ENCODE assay signal across 8 cellular contexts in the genomic region with DNA sequence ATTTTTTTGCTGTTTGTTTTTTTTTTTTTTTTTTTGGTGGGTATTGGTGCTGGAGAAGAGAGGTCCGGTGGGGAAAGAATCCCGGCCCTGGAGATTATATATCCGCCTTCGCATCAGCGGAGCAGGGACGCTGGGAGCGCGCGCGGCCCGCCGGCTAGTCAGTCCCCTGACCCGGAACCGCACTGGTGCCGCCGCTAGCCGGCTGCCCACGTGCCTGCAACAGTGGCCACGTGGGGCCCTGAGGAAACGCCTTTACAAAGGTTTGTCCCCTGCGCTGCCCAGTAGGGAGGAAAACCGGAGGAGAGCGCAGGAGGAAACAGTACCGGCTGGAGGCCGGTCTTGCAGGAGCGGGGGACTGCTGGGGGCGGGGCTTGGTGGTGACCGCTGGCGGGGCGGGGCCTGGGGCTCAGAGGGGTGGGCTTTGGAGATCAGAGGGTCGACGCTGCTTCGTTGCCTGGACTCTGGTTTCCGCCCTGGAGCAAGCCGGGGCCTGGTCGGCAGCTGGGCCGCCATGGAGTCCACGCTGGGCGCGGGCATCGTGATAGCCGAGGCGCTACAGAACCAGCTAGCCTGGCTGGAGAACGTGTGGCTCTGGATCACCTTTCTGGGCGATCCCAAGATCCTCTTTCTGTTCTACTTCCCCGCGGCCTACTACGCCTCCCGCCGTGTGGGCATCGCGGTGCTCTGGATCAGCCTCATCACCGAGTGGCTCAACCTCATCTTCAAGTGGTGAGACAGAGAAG. TPM values are rescaled to one million over a fixed set of nuclear protein-coding genes. Genes with fewer than 3 reads are reported as not detected.
DNase-seq lines count a peak whose midpoint lies in the region; ATAC-seq, FAIRE-seq and TF ChIP-seq lines count a peak whose summit lies in the region.

TSS of gene G6PC3 (plus strand) at position 281 of the 743 bp plus-strand sequence. CDS start at position 512, 231 bp downstream.

- no peaks in the 10 kb centered on the region for H3K27me3 ChIP-seq in mucosa of rectum (ENCODE audit: control insufficient read depth in 2 of 2, insufficient read depth in 2 of 2, low read length in 2 of 2)

- ATAC-seq in GM21447 (IDR thresholded peaks at IDR 0.05; ENCODE audit: unreplicated experiment): peak; percentile 67

- peak within 1 kb of the TSS; percentile 74 to 76 for H3K9ac ChIP-seq in mucosa of rectum (ENCODE audit: low read depth in 1 of 2, low read length in 2 of 2)

- no peak for TF ChIP-seq CTCF in D721Med (IDR thresholded peaks at IDR 0.05; ENCODE audit: insufficient read depth, missing control alignments)
- TF ChIP-seq CTCF in epithelial cell of proximal tubule (conservative IDR thresholded peaks at IDR 0.05; ENCODE audit: low read depth, low read length): no peak

- peak within 1 kb of the TSS; percentile 83 to 90 for H3K27ac ChIP-seq in mucosa of rectum (ENCODE audit: low read depth in 2 of 2, low read length in 2 of 2)

- H3K4me1 ChIP-seq in mucosa of rectum (ENCODE audit: control insufficient read depth in 2 of 2, insufficient read depth in 2 of 2, low read length in 2 of 2): peaks cover 14 to 25% of the 10 kb centered on the region in 2 donors

- H3K9me3 ChIP-seq in mucosa of rectum (ENCODE audit: control insufficient read depth in 2 of 2, low read length in 2 of 2): no peaks in the 10 kb centered on the region

- no peak for FAIRE-seq in D721Med (lab: Jason Lieb, UNC)

- H3K36me3 ChIP-seq in mucosa of rectum (ENCODE audit: control insufficient read depth in 2 of 2, insufficient read depth in 2 of 2, low read length in 2 of 2): peaks cover 2 to 11% of the 10 kb centered on the region in 2 donors

- H3K4me3 ChIP-seq in epithelial cell of proximal tubule (ENCODE audit: low read depth, low read length) (peak within 1 kb of the TSS; percentile 66), mucosa of rectum (ENCODE audit: low read length in 2 of 2) (peak within 1 kb of the TSS; percentile 92 to 93)

- DNase-seq in D721Med (ENCODE audit: insufficient read length, low spot score) (peak; percentile 96), HuH-7.5 (ENCODE audit: low spot score) (peak; percentile 96), OCI-M2 (lab: John Stamatoyannopoulos, UW; ENCODE audit: unreplicated experiment) (peak; percentile 54), epithelial cell of proximal tubule (ENCODE audit: low read depth) (peak; percentile 66)
- DNase-seq in activated T-cell treated with anti-CD3 and anti-CD28 coated beads, Interleukin-2, amount 50 U/mL, for 1 hour: peak; percentile 64
- peak; percentile 93 for DNase-seq in stimulated activated CD8-positive, alpha-beta memory T cell treated with anti-CD3 and anti-CD28 coated beads, Interleukin-4, amount 100 ng/mL, for 48 hours

RNA-seq across cellular contexts. Expression of gene G6PC3, which starts in this region (rescaled TPM):
- total RNA-seq in epithelial cell of proximal tubule: 42.4 and 56.7 TPM in 2 replicates

Comparison
In these comparisons a context has a peak if more than half of its experiments do, and no peak if none do; other contexts are left out.
1. Peak in every context shown above with its lines: DNase-seq, ATAC-seq, H3K4me3 ChIP-seq and H3K27ac ChIP-seq.